13 cellular contexts compared by ENCODE assay signal in the genomic region with DNA sequence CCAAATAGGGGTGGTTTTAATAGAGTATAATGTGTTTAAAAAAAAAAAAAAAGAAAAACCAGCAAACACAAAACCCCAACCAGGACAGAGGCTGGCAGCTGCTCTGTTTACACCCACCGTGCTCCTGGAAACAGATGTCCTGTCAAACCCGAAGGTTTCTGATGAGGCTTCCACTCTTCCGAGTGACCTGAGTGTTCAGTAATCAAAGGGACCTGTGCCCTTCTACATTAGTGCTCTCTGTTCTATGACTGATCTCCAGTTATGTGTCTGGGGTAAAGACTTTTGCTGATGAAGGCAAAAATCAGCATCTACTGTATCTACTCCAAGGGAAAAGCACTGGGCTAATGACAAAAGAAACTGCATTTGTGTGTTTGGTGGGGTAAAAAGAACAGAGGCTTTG. TPM values are rescaled to one million over a fixed set of nuclear protein-coding genes. Genes with fewer than 3 reads are reported as not detected.
DNase-seq lines count a peak whose midpoint lies in the region; ATAC-seq and TF ChIP-seq lines count a peak whose summit lies in the region.
"Had no signal": no experiment of that assay in that cellular context is flagged by ENCODE, and none has a peak within 500 bp of the region (broad histone marks: within the 10 kb centered on the region; RNA-seq: fewer than 3 reads in every experiment).

No MANE protein-coding gene starts in this region.

- ATAC-seq in activated naive CD8-positive, alpha-beta T cell treated with anti-CD3 and anti-CD28 coated beads, Interleukin-2, amount 10 ng/mL, durations not matched to agents 7 days and 5 days (ENCODE audit: low read depth), result no peak
- no peak for ATAC-seq in naive thymus-derived CD4-positive, alpha-beta T cell
- no peak for ATAC-seq in foreskin keratinocyte

- no peak overlapping the region for H3K9ac ChIP-seq in Karpas-422 (ENCODE audit: low read length)

- H3K4me3 Mint-ChIP-seq in activated naive CD8-positive, alpha-beta T cell treated with anti-CD3 and anti-CD28 coated beads, Interleukin-2, amount 10 ng/mL, durations not matched to agents 7 days and 5 days, result no peak overlapping the region
- peak overlapping the region in 6 of 10 donors; percentile 73 to 91 (median 86) for H3K4me3 Mint-ChIP-seq in naive thymus-derived CD4-positive, alpha-beta T cell

- peak overlapping the region; percentile 95 for H3K27ac Mint-ChIP-seq in activated naive CD8-positive, alpha-beta T cell treated with anti-CD3 and anti-CD28 coated beads, Interleukin-2, amount 10 ng/mL, durations not matched to agents 7 days and 5 days
- peak overlapping the region in 8 of 9 donors; percentile 93 to 99 (median 98) for H3K27ac Mint-ChIP-seq in naive thymus-derived CD4-positive, alpha-beta T cell

- no peaks in the 10 kb centered on the region for H3K27me3 ChIP-seq in Karpas-422 (ENCODE audit: low read length)
- H3K27me3 ChIP-seq in naive thymus-derived CD4-positive, alpha-beta T cell (ENCODE audit: control insufficient read depth in 2 of 2, insufficient read depth in 2 of 2, low read length in 2 of 2), result no peaks in the 10 kb centered on the region
- no peaks in the 10 kb centered on the region for H3K27me3 ChIP-seq in foreskin keratinocyte

- TF ChIP-seq CTCF in foreskin keratinocyte (conservative IDR thresholded peaks at IDR 0.05), result no peak

- 0 out of 2 replicates have a peak overlapping the region, but pooled peaks have one; percentile 28 for H2AFZ ChIP-seq in Karpas-422 (ENCODE audit: low read length)

- CTCF ChIA-PET in naive thymus-derived CD4-positive, alpha-beta T cell (lab: Charles Lee), result no interaction called here

- H3K4me3 ChIP-seq in Karpas-422 (ENCODE audit: low read length), result no peak overlapping the region
- H3K4me3 ChIP-seq in naive thymus-derived CD4-positive, alpha-beta T cell (ENCODE audit: low read length), result no peak overlapping the region

- H3K9me3 ChIP-seq in Karpas-422 (ENCODE audit: low read length), result no peaks in the 10 kb centered on the region
- no peaks in the 10 kb centered on the region for H3K9me3 ChIP-seq in naive thymus-derived CD4-positive, alpha-beta T cell (ENCODE audit: control insufficient read depth in 2 of 3, low read length in 3 of 3)
- H3K9me3 ChIP-seq: esophagus squamous epithelium had no signal

- peaks cover 32% of the 10 kb centered on the region for H3K27me3 Mint-ChIP-seq in activated naive CD8-positive, alpha-beta T cell treated with anti-CD3 and anti-CD28 coated beads, Interleukin-2, amount 10 ng/mL, durations not matched to agents 7 days and 5 days
- peaks cover 5 to 59% (median 11%) of the 10 kb centered on the region in 5 donors for H3K27me3 Mint-ChIP-seq in naive thymus-derived CD4-positive, alpha-beta T cell

- H3K9me2 ChIP-seq in Karpas-422 (replicated peaks; ENCODE audit: insufficient read depth, low read length), result no peaks in the 10 kb centered on the region

- H3K4me1 Mint-ChIP-seq in activated naive CD8-positive, alpha-beta T cell treated with anti-CD3 and anti-CD28 coated beads, Interleukin-2, amount 10 ng/mL, durations not matched to agents 7 days and 5 days, result peaks cover 23% of the 10 kb centered on the region
- H3K4me1 Mint-ChIP-seq in naive thymus-derived CD4-positive, alpha-beta T cell, result peaks cover 16 to 31% (median 28%) of the 10 kb centered on the region in 7 donors

- H4K20me1 ChIP-seq in Karpas-422 (ENCODE audit: insufficient read depth, low read depth, low read length), result 0 out of 2 replicates have a peak, but pooled peaks cover 6% of the 10 kb centered on the region

- no peaks in the 10 kb centered on the region for H3K36me3 Mint-ChIP-seq in activated naive CD8-positive, alpha-beta T cell treated with anti-CD3 and anti-CD28 coated beads, Interleukin-2, amount 10 ng/mL, durations not matched to agents 7 days and 5 days
- H3K36me3 Mint-ChIP-seq in naive thymus-derived CD4-positive, alpha-beta T cell, result peaks cover 0 to 3% (median 0%) of the 10 kb centered on the region in 5 donors

- no peaks in the 10 kb centered on the region for H3K36me3 ChIP-seq in Karpas-422 (ENCODE audit: insufficient read depth, low read length)
- no peaks in the 10 kb centered on the region for H3K36me3 ChIP-seq in naive thymus-derived CD4-positive, alpha-beta T cell (ENCODE audit: control insufficient read depth in 2 of 3, insufficient read depth in 3 of 3, low read length in 3 of 3)
- H3K36me3 ChIP-seq: esophagus squamous epithelium had no signal

- intact Hi-C loops in naive thymus-derived CD4-positive, alpha-beta T cell (cut with micrococcal nuclease), result loop anchor here (2.0 to 10.0 kb wide), 4 partner anchors 71 to 696 kb away; partner anchors contain the start of genes ATAD2B (in 1 of the 2) and SF3B6 (in 1 of the 2)

- DNase-seq in DMS53 (lab: John Stamatoyannopoulos, UW) (peak; percentile 74), DMS53 treated with DMSO at 0.1 percent for 48 hours (lab: John Stamatoyannopoulos, UW; ENCODE audit: unreplicated experiment) (no peak), Karpas-422 (no peak), NCI-H1048 (lab: John Stamatoyannopoulos, UW) (no peak), AG08396 (ENCODE audit: low spot score) (no peak), foreskin keratinocyte (no peak)
- no peak for DNase-seq in activated naive CD8-positive, alpha-beta T cell treated with anti-CD3 and anti-CD28 coated beads, Interleukin-2, amount 10 ng/mL, durations not matched to agents 7 days and 5 days
- no peak for DNase-seq in naive thymus-derived CD4-positive, alpha-beta T cell
- DNase-seq: esophagus squamous epithelium, NCI-H526 treated with DMSO at 0.1 percent for 48 hours, SIG-M5, substantia nigra had no signal

- H3K79me2 ChIP-seq in Karpas-422 (ENCODE audit: low read length), result no peaks in the 10 kb centered on the region

- H3K27ac ChIP-seq in Karpas-422 (ENCODE audit: low read length) (no peak overlapping the region), foreskin keratinocyte (no peak overlapping the region)
- H3K27ac ChIP-seq in naive thymus-derived CD4-positive, alpha-beta T cell (ENCODE audit: low read depth, low read length), result no peak overlapping the region
- H3K27ac ChIP-seq: coronary artery had no signal

- peaks cover 65% of the 10 kb centered on the region for H3K4me1 ChIP-seq in Karpas-422 (ENCODE audit: low read length)
- H3K4me1 ChIP-seq in naive thymus-derived CD4-positive, alpha-beta T cell (ENCODE audit: control insufficient read depth in 2 of 2, insufficient read depth in 2 of 2, low read length in 2 of 2), result peaks cover 0 to 24% of the 10 kb centered on the region in 2 donors
- H3K4me1 ChIP-seq in foreskin keratinocyte, result peaks cover 28% of the 10 kb centered on the region

- no peaks in the 10 kb centered on the region for H3K9me3 Mint-ChIP-seq in activated naive CD8-positive, alpha-beta T cell treated with anti-CD3 and anti-CD28 coated beads, Interleukin-2, amount 10 ng/mL, durations not matched to agents 7 days and 5 days
- no peaks in the 10 kb centered on the region for H3K9me3 Mint-ChIP-seq in naive thymus-derived CD4-positive, alpha-beta T cell

- POLR2A ChIA-PET in activated naive CD8-positive, alpha-beta T cell treated with anti-CD3 and anti-CD28 coated beads, Interleukin-2, amount 10 ng/mL, durations not matched to agents 7 days and 5 days (lab: Charles Lee), result interaction anchor here (1.0 kb wide), 1 partner anchor 151 kb away, joined by 3 read pairs; no protein-coding TSS in a partner anchor
- POLR2A ChIA-PET in naive thymus-derived CD4-positive, alpha-beta T cell (lab: Charles Lee), result no interaction called here

- H3K4me2 ChIP-seq in Karpas-422 (ENCODE audit: low read depth, low read length, poor library complexity, severe bottlenecking), result peak overlapping the region; percentile 85

RNA-seq across cellular contexts. Expression of gene KLHL29, which starts 3.5 kb away (rescaled TPM):
- 3.2 and 3.8 TPM in 2 replicates for total RNA-seq in Karpas-422 (2014; rRNA removed; shearing (Covaris generic); ENCODE audit: low replicate concordance)
- total RNA-seq in activated naive CD8-positive, alpha-beta T cell treated with anti-CD3 and anti-CD28 coated beads, Interleukin-2, amount 10 ng/mL, durations not matched to agents 7 days and 5 days, result 1 to 10 TPM; 1.6 to 1.7 TPM
- total RNA-seq in naive thymus-derived CD4-positive, alpha-beta T cell, result 1 to 10 TPM; 5.4 to 6.5 (median 6.2) TPM
- under 1 TPM; 0.59 to 0.71 TPM for polyA plus RNA-seq in naive thymus-derived CD4-positive, alpha-beta T cell
- total RNA-seq in foreskin keratinocyte, result 6.3 and 6.4 TPM in 2 replicates
- 2.5 and 3.0 TPM in 2 replicates for polyA plus RNA-seq in foreskin keratinocyte
